ENCODE assay signal across 11 cellular contexts in the genomic region with DNA sequence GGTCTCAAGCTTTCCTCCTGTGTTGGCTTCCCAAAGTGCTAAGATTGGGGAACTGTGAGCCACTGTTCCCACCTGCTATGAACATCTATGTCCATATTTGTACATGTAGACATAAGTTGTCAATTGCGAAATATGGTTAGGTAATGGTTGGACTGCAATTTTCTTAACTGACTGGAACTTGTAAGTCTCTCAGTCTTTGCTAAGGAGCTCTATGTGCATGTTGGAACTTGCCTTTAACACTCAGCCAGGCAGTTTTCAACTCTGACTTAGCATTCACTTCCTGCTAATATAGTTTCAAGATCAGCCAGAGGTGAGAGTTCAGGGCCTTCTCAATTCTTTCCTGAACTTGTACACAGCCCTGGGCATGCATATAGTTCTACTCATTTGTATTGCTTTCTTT. TPM values are rescaled to one million over a fixed set of nuclear protein-coding genes. Genes with fewer than 3 reads are reported as not detected.
DNase-seq lines count a peak whose midpoint lies in the region; ATAC-seq and TF ChIP-seq lines count a peak whose summit lies in the region.
"Had no signal": no experiment of that assay in that cellular context is flagged by ENCODE, and none has a peak within 500 bp of the region (broad histone marks: within the 10 kb centered on the region; RNA-seq: fewer than 3 reads in every experiment).

No MANE protein-coding gene starts in this region.

- H3K27ac ChIP-seq in upper lobe of right lung: peak overlapping the region; percentile 38

- intact Hi-C loops in Right ventricle myocardium superior (cut with DNase I) (no loop called here), cardiac septum (cut with DNase I) (no loop called here), upper lobe of right lung (cut with DNase I) (no loop called here)

- no peaks in the 10 kb centered on the region for H3K36me3 ChIP-seq in upper lobe of right lung

- peaks cover 12% of the 10 kb centered on the region for H3K4me1 ChIP-seq in upper lobe of right lung

- H3K4me3 ChIP-seq in astrocyte of the spinal cord (ENCODE audit: low read depth, low read length) (no peak overlapping the region), upper lobe of right lung (no peak overlapping the region)

- DNase-seq in Right ventricle myocardium superior (no peak), cardiac septum (ENCODE audit: low spot score) (no peak), astrocyte of the spinal cord (ENCODE audit: low read depth, low spot score) (peak; percentile 74), upper lobe of right lung (no peak), NCI-H345 (lab: John Stamatoyannopoulos, UW) (no peak), erythroblast (lab: John Stamatoyannopoulos, UW) (no peak)
- DNase-seq in activated T-cell treated with anti-CD3 and anti-CD28 coated beads, Interleukin-2, amount 50 U/mL, for 1 hour: no peak
- DNase-seq: activated naive CD4-positive, alpha-beta T cell treated with anti-CD3 and anti-CD28 coated beads, Interleukin-2, amount 50 U/mL, for 16 hours; CD4-positive, alpha-beta T cell; NCI-H510A treated with DMSO at 0.1 percent for 48 hours had no signal

- ATAC-seq in Right ventricle myocardium superior (ENCODE audit: poor library complexity): peak; percentile 47
- ATAC-seq in HG03442 (IDR thresholded peaks at IDR 0.05; ENCODE audit: unreplicated experiment): peak; percentile 64
- ATAC-seq in upper lobe of right lung: peak; percentile 88

- no peaks in the 10 kb centered on the region for H3K9me3 ChIP-seq in upper lobe of right lung

- in situ Hi-C loops in astrocyte of the spinal cord (cut with HindIII; ENCODE audit: low sequenced_read_pairs): loop anchor here (25.0 kb wide), 1 partner anchor 439 kb away; no protein-coding TSS in a partner anchor

- no peak for TF ChIP-seq POLR2A in erythroblast (IDR thresholded peaks at IDR 0.05; ENCODE audit: low read length)

- TF ChIP-seq CTCF in astrocyte of the spinal cord (IDR thresholded peaks at IDR 0.05; ENCODE audit: low read depth, low read length) (no peak), upper lobe of right lung (IDR thresholded peaks at IDR 0.05) (no peak)

- no peaks in the 10 kb centered on the region for H3K27me3 ChIP-seq in upper lobe of right lung

RNA-seq across cellular contexts. Expression of a gene that starts 44.5 kb away (rescaled TPM):
- total RNA-seq in Right ventricle myocardium superior: 22.1 TPM
- total RNA-seq in cardiac septum: 34.1 TPM
- 34.4 TPM for total RNA-seq in upper lobe of right lung
